ENCODE assay signal across 15 cellular contexts in the genomic region with DNA sequence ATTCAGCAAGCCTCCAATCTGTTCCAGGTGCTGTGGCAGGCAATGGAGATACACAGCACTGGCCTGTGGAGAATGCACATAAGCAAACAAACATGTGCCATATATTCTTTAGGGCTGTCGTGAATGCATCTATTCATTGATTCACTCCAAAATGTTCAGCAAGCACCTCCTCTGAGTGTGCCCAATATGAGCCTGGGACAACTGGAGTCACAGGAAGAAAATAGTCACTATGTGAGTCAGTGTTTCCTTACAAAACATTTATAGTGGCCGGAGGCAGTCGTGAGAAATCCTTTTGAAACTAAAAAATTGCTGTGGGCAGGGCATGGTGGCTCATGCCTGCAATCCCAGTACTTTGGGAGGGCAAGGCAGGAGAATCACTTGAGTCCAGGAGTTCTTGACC.
DNase-seq lines count a peak whose midpoint lies in the region; ATAC-seq, FAIRE-seq and TF ChIP-seq lines count a peak whose summit lies in the region.
"Had no signal": no experiment of that assay in that cellular context is flagged by ENCODE, and none has a peak within 500 bp of the region (broad histone marks: within the 10 kb centered on the region; RNA-seq: fewer than 3 reads in every experiment).

No MANE protein-coding gene starts in this region.

- H3K27me3 ChIP-seq in breast epithelium (peaks cover 0 to 21% of the 10 kb centered on the region in 2 donors), RWPE2 (ENCODE audit: insufficient read depth, poor library complexity, severe bottlenecking) (no peaks in the 10 kb centered on the region), aorta (ENCODE audit: control insufficient read depth in 1 of 2, insufficient read depth in 2 of 2, low read length in 1 of 2) (no peaks in the 10 kb centered on the region)
- H3K27me3 ChIP-seq: Peyer's patch had no signal

- intact Hi-C loops in MCF 10A (cut with micrococcal nuclease), result loop anchor here (2.0 kb wide), 1 partner anchor 84 kb away; no protein-coding TSS in a partner anchor
- intact Hi-C loops in breast epithelium (cut with DNase I; ENCODE audit: low total_unique reads), result no loop called here
- intact Hi-C loops in aorta (cut with DNase I), result no loop called here

- H3K27ac ChIP-seq in breast epithelium (no peak overlapping the region), RWPE2 (ENCODE audit: poor library complexity, severe bottlenecking) (no peak overlapping the region), epithelial cell of prostate (no peak overlapping the region), aorta (ENCODE audit: low read depth in 1 of 2, low read length in 2 of 2) (no peak overlapping the region)
- H3K27ac ChIP-seq: Peyer's patch had no signal

- H3K27ac Mint-ChIP-seq in MCF 10A (ENCODE audit: low read depth, unreplicated experiment), result no peak overlapping the region
- H3K27ac Mint-ChIP-seq: CD8-positive, alpha-beta memory T cell had no signal

- BruUV-seq in MCF 10A (replicated peaks; lab: Mats Ljungman, UMichigan), result no TSS peak

- peaks cover 6% of the 10 kb centered on the region for H3K4me1 Mint-ChIP-seq in MCF 10A (ENCODE audit: insufficient read depth, unreplicated experiment)
- H3K4me1 Mint-ChIP-seq: CD8-positive, alpha-beta memory T cell had no signal

- POLR2A ChIA-PET in MCF 10A (lab: Yijun Ruan, JAX), result no interaction called here

- no peaks in the 10 kb centered on the region for H3K9me3 ChIP-seq in breast epithelium
- no peaks in the 10 kb centered on the region for H3K9me3 ChIP-seq in RWPE2 (ENCODE audit: severe bottlenecking)
- H3K9me3 ChIP-seq in aorta (ENCODE audit: control insufficient read depth, low read length), result no peaks in the 10 kb centered on the region
- H3K9me3 ChIP-seq: Peyer's patch had no signal

- CTCF ChIA-PET in MCF 10A (lab: Yijun Ruan, JAX), result interaction anchor here (1.2 kb wide), 1 partner anchor 536 kb away, joined by 3 read pairs; no protein-coding TSS in a partner anchor

- no peaks in the 10 kb centered on the region for H3K27me3 Mint-ChIP-seq in MCF 10A (ENCODE audit: insufficient read depth, unreplicated experiment)

- H3K9me3 Mint-ChIP-seq in MCF 10A (ENCODE audit: unreplicated experiment), result no peaks in the 10 kb centered on the region

- H3K4me1 ChIP-seq in breast epithelium, result no peaks in the 10 kb centered on the region
- peaks cover 9% of the 10 kb centered on the region for H3K4me1 ChIP-seq in RWPE2 (ENCODE audit: insufficient read depth, poor library complexity, severe bottlenecking)
- no peaks in the 10 kb centered on the region for H3K4me1 ChIP-seq in aorta (ENCODE audit: control insufficient read depth in 1 of 2, insufficient read depth in 2 of 2, low read length in 2 of 2)
- H3K4me1 ChIP-seq: Peyer's patch had no signal

- DNase-seq in MCF 10A (ENCODE audit: unreplicated experiment), result peak; percentile 36
- no peak for DNase-seq in breast epithelium (ENCODE audit: low spot score in 2 of 2)
- no peak for DNase-seq in RWPE2 (ENCODE audit: low spot score)
- DNase-seq in epithelial cell of prostate (ENCODE audit: low read depth, low spot score), result peak; percentile 26
- DNase-seq in urothelium cell line (ENCODE audit: low spot score), result peak; percentile 20
- DNase-seq in aorta, result no peak
- DNase-seq in NCI-H2081 (lab: John Stamatoyannopoulos, UW), result no peak
- DNase-seq: CD8-positive, alpha-beta memory T cell; MV-4-11; NCI-H1417; NCI-H2029; Peyer's patch; SIG-M5 had no signal

- H3K4me3 ChIP-seq in breast epithelium (no peak overlapping the region), RWPE2 (ENCODE audit: severe bottlenecking) (no peak overlapping the region), aorta (ENCODE audit: low read length in 2 of 2) (no peak overlapping the region)
- H3K4me3 ChIP-seq: Peyer's patch had no signal

- WGBS in aorta, 2 donors, result 2 to 5% methylated on average over 3 of the region's 3 CpGs

- H3K36me3 ChIP-seq in breast epithelium, result no peaks in the 10 kb centered on the region
- H3K36me3 ChIP-seq in RWPE2 (ENCODE audit: low read depth), result no peaks in the 10 kb centered on the region
- H3K36me3 ChIP-seq in aorta (ENCODE audit: control insufficient read depth in 1 of 2, insufficient read depth in 2 of 2, low read length in 1 of 2), result no peaks in the 10 kb centered on the region
- H3K36me3 ChIP-seq: Peyer's patch had no signal

- FAIRE-seq in urothelium cell line (lab: Jason Lieb, UNC), result no peak
- FAIRE-seq: H54 had no signal

- no peak overlapping the region for H3K4me3 Mint-ChIP-seq in MCF 10A (ENCODE audit: unreplicated experiment)
- H3K4me3 Mint-ChIP-seq: CD8-positive, alpha-beta memory T cell had no signal

- no peak for TF ChIP-seq POLR2A in breast epithelium (IDR thresholded peaks at IDR 0.05)

- ATAC-seq in RWPE2 (ENCODE audit: low read depth), result peak; percentile 89
- no peak for ATAC-seq in aorta (ENCODE audit: low FRiP score)
- no peak for ATAC-seq in SK-N-SH treated with all-trans-retinoic acid at 6 μM for 48 hours

- H3K36me3 Mint-ChIP-seq in MCF 10A (ENCODE audit: insufficient read depth, unreplicated experiment), result no peaks in the 10 kb centered on the region
- H3K36me3 Mint-ChIP-seq: CD8-positive, alpha-beta memory T cell had no signal

- TF ChIP-seq CTCF in MCF 10A (IDR thresholded peaks at IDR 0.05; ENCODE audit: unreplicated experiment) (no peak), breast epithelium (IDR thresholded peaks at IDR 0.05) (no peak), RWPE2 (IDR thresholded peaks at IDR 0.05; ENCODE audit: poor library complexity, severe bottlenecking) (no peak)

TF ChIP-seq in SK-N-SH treated with all-trans-retinoic acid at 6 μM for 48 hours, 23 proteins besides CTCF, POLR2A, EP300 and RAD21 (continues in another document):
- TF ChIP-seq ESRRG (CRISPR knock-in tag; IDR thresholded peaks at IDR 0.05) (no peak), BACH2 (CRISPR knock-in tag; IDR thresholded peaks at IDR 0.05; ENCODE audit: borderline replicate concordance) (no peak), ZFP30 (CRISPR knock-in tag; IDR thresholded peaks at IDR 0.05) (no peak), ZFP3 (CRISPR knock-in tag; IDR thresholded peaks at IDR 0.05) (no peak), ZC3H10 (CRISPR knock-in tag; IDR thresholded peaks at IDR 0.05) (no peak), ARNTL (CRISPR knock-in tag; IDR thresholded peaks at IDR 0.05; ENCODE audit: borderline replicate concordance, low read depth) (no peak), GLIS3 (CRISPR knock-in tag; IDR thresholded peaks at IDR 0.05) (no peak), ISL1 (CRISPR knock-in tag; IDR thresholded peaks at IDR 0.05) (no peak), ZNF8 (CRISPR knock-in tag; IDR thresholded peaks at IDR 0.05) (no peak), CSDC2 (CRISPR knock-in tag; IDR thresholded peaks at IDR 0.05) (no peak)
- TF ChIP-seq, protein P1, sequence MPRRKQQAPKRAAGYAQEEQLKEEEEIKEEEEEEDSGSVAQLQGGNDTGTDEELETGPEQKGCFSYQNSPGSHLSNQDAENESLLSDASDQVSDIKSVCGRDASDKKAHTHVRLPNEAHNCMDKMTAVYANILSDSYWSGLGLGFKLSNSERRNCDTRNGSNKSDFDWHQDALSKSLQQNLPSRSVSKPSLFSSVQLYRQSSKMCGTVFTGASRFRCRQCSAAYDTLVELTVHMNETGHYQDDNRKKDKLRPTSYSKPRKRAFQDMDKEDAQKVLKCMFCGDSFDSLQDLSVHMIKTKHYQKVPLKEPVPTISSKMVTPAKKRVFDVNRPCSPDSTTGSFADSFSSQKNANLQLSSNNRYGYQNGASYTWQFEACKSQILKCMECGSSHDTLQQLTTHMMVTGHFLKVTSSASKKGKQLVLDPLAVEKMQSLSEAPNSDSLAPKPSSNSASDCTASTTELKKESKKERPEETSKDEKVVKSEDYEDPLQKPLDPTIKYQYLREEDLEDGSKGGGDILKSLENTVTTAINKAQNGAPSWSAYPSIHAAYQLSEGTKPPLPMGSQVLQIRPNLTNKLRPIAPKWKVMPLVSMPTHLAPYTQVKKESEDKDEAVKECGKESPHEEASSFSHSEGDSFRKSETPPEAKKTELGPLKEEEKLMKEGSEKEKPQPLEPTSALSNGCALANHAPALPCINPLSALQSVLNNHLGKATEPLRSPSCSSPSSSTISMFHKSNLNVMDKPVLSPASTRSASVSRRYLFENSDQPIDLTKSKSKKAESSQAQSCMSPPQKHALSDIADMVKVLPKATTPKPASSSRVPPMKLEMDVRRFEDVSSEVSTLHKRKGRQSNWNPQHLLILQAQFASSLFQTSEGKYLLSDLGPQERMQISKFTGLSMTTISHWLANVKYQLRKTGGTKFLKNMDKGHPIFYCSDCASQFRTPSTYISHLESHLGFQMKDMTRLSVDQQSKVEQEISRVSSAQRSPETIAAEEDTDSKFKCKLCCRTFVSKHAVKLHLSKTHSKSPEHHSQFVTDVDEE (CRISPR knock-in tag; IDR thresholded peaks at IDR 0.05), result no peak
- TF ChIP-seq, protein P2, sequence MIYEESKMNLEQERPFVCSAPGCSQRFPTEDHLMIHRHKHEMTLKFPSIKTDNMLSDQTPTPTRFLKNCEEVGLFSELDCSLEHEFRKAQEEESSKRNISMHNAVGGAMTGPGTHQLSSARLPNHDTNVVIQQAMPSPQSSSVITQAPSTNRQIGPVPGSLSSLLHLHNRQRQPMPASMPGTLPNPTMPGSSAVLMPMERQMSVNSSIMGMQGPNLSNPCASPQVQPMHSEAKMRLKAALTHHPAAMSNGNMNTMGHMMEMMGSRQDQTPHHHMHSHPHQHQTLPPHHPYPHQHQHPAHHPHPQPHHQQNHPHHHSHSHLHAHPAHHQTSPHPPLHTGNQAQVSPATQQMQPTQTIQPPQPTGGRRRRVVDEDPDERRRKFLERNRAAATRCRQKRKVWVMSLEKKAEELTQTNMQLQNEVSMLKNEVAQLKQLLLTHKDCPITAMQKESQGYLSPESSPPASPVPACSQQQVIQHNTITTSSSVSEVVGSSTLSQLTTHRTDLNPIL (CRISPR knock-in tag; IDR thresholded peaks at IDR 0.05; ENCODE audit: low read depth), result no peak
- TF ChIP-seq, protein P3, sequence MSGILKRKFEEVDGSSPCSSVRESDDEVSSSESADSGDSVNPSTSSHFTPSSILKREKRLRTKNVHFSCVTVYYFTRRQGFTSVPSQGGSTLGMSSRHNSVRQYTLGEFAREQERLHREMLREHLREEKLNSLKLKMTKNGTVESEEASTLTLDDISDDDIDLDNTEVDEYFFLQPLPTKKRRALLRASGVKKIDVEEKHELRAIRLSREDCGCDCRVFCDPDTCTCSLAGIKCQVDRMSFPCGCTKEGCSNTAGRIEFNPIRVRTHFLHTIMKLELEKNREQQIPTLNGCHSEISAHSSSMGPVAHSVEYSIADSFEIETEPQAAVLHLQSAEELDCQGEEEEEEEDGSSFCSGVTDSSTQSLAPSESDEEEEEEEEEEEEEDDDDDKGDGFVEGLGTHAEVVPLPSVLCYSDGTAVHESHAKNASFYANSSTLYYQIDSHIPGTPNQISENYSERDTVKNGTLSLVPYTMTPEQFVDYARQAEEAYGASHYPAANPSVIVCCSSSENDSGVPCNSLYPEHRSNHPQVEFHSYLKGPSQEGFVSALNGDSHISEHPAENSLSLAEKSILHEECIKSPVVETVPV (CRISPR knock-in tag; IDR thresholded peaks at IDR 0.05), result no peak

Comparison
In these comparisons a context has a peak if more than half of its experiments do, and no peak if none do; other contexts are left out.
1. DNase-seq: peak in MCF 10A (single experiment), epithelial cell of prostate (single experiment) and urothelium cell line (single experiment); none in breast epithelium (0 of 2), RWPE2 (single experiment), aorta (0 of 2) and NCI-H2081 (0 of 2).